Comparison of ENCODE assay signal across 8 cellular contexts in the genomic region with DNA sequence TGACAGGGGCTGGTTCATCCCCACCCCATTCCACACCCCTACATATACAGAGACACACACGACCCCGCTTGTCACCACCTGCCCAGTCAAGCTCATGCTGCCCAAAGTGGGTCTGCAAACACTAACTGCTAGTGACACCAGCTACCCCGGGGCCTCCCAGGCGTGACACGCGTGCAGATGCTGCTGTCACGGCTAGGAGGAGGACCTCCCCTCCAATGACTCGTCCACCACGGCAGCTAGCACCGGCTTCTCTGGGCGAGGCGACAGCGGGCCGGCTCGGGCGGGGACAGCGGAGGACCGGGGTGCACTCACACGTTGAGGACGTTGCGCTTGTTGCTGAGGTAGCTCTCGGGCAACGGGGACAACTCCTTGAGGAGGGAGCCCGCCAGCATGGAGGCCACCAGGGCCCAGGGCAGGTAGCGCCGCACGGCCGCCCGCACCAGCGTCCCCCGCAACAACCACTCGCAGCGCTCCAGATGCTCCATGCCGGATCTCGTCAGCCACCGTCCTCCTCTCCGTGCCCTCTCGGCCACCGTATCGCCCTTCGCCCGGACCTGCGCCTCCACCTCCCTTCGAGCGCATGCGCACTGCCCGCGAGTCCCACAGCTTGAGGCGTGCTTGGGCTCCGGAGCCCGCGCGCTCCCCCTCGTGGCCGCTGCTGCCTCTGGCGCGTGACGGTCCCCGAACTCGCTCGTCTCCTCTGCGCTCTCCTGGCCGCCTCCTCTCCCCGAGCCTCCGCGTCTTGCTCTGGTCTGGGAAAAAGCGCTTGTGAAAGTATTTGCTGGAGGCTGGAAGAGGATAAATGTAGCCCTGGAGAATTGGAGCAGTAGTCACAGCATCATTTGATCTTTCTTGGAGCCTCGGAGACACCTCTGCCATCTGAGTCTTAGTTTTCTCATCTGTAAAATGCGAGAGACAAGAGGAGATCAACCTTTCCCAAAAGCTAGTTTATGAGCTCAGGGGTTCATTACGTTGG. TPM values are rescaled to one million over a fixed set of nuclear protein-coding genes. Genes with fewer than 3 reads are reported as not detected.
DNase-seq lines count a peak whose midpoint lies in the region; ATAC-seq, FAIRE-seq and TF ChIP-seq lines count a peak whose summit lies in the region.

TSS of gene FITM2 (minus strand) at position 539 of the 976 bp plus-strand sequence. CDS start at position 485, 54 bp downstream.

- H3K36me3 ChIP-seq in mammary epithelial cell (ENCODE audit: insufficient read depth, low read length), result no peaks in the 10 kb centered on the region
- no peaks in the 10 kb centered on the region for H3K36me3 ChIP-seq in small intestine (ENCODE audit: control insufficient read depth in 2 of 2, insufficient read depth in 2 of 2, low read length in 2 of 2)

- peak; percentile 95 for DNase-seq in AG04450 (ENCODE audit: low read depth, low spot score)
- peak; percentile 94 for DNase-seq in NCI-H2171 treated with DMSO at 0.1 percent for 48 hours (lab: John Stamatoyannopoulos, UW)
- DNase-seq in mammary epithelial cell, result peak; percentile 95
- DNase-seq in iPS-NIHi11 (ENCODE audit: low spot score), result peak; percentile 99
- DNase-seq in small intestine, result peak; percentile 98

- no TSS peak for BruUV-seq in mammary epithelial cell (replicated peaks; lab: Mats Ljungman, UMichigan)

- CTCF ChIA-PET in AG04450 (lab: Charles Lee), result interaction anchor here (0.6 to 10.3 kb wide), 38 partner anchors 9 to 901 kb away, joined by 3 to 287 read pairs (median 5); partner anchors contain the start of genes GDAP1L1, OSER1 and TTPAL
- CTCF ChIA-PET in mammary epithelial cell (lab: Charles Lee; ENCODE audit: low non-redundant PET), result interaction anchor here (0.6 to 1.3 kb wide), 3 partner anchors 91 to 558 kb away, joined by 3 to 13 read pairs (median 4); no protein-coding TSS in a partner anchor

- no peaks in the 10 kb centered on the region for H4K20me1 ChIP-seq in mammary epithelial cell (ENCODE audit: insufficient read depth, low read length)

- peak within 1 kb of the TSS; percentile 95 for H3K4me2 ChIP-seq in mammary epithelial cell (ENCODE audit: insufficient read depth, low read depth, low read length)

- in situ Hi-C loops in mammary epithelial cell (cut with MboI; ENCODE audit: low sequenced_read_pairs in 2 of 2), result loop anchor here (5.0 to 25.0 kb wide), 4 partner anchors 94 to 199 kb away; partner anchors contain the start of gene OSER1 (in 1 of the 2)

- POLR2A ChIA-PET in AG04450 (lab: Yijun Ruan, JAX), result interaction anchor here (1.5 to 1.6 kb wide), 2 partner anchors 92 to 94 kb away, joined by 3 read pairs; no protein-coding TSS in a partner anchor

- no peak for FAIRE-seq in small intestine (lab: Jason Lieb, UNC)

- H3K9me3 ChIP-seq in AG04450 (ENCODE audit: control insufficient read depth, insufficient read depth, low read length), result peaks cover 6% of the 10 kb centered on the region; the same call in 1 of the 2 replicates
- H3K9me3 ChIP-seq in mammary epithelial cell (replicated peaks; ENCODE audit: insufficient read depth, low read length), result no peaks in the 10 kb centered on the region
- H3K9me3 ChIP-seq in small intestine (ENCODE audit: control insufficient read depth, low read depth), result no peaks in the 10 kb centered on the region

- ATAC-seq in GM18868 (IDR thresholded peaks at IDR 0.05; ENCODE audit: unreplicated experiment), result peak; percentile 91
- peak; percentile 88 for ATAC-seq in HG03108 (IDR thresholded peaks at IDR 0.05; ENCODE audit: unreplicated experiment)

- intact Hi-C loops in mammary epithelial cell (cut with micrococcal nuclease), result loop anchor here (1.0 to 5.0 kb wide), 3 partner anchors 76 to 195 kb away; no protein-coding TSS in a partner anchor

- 5% methylated on average over 45 of the region's 70 CpGs for WGBS in mammary epithelial cell (ENCODE audit: low coverage, missing lambda C conversion rate)
- WGBS in small intestine, 3 donors, result 2% methylated on average over 63 to 70 of the region's 70 CpGs

- peak; percentile 93 for TF ChIP-seq CTCF in AG04450 (IDR thresholded peaks at IDR 0.05; ENCODE audit: low read depth, low read length)
- TF ChIP-seq CTCF in VCaP (conservative IDR thresholded peaks at IDR 0.05), result peak; percentile 99
- TF ChIP-seq CTCF in mammary epithelial cell (conservative IDR thresholded peaks at IDR 0.05 in 1 of 2, IDR thresholded peaks at IDR 0.05 in 1 of 2; ENCODE audit: extremely low read depth in 1 of 2, insufficient read depth in 1 of 2, low read depth in 1 of 2, low read length in 2 of 2), result peak; percentile 85 to 98

- H3K4me1 ChIP-seq in mammary epithelial cell (ENCODE audit: insufficient read depth, low read length) (peaks cover 11% of the 10 kb centered on the region), small intestine (ENCODE audit: control insufficient read depth in 2 of 2, insufficient read depth in 1 of 2, low read depth in 1 of 2, low read length in 1 of 2) (peaks cover 2 to 5% of the 10 kb centered on the region in 2 donors)

- H3K27me3 ChIP-seq in AG04450 (ENCODE audit: control insufficient read depth, insufficient read depth, low read length) (no peaks in the 10 kb centered on the region), mammary epithelial cell (ENCODE audit: insufficient read depth, low read length) (no peaks in the 10 kb centered on the region), small intestine (ENCODE audit: control insufficient read depth in 2 of 2, insufficient read depth in 2 of 2, low read length in 2 of 2) (no peaks in the 10 kb centered on the region)

- peak within 1 kb of the TSS; percentile 31 for H3K27ac ChIP-seq in AG04450 (ENCODE audit: low read depth, low read length)
- H3K27ac ChIP-seq in VCaP, result peak within 1 kb of the TSS; percentile 82
- peak within 1 kb of the TSS; percentile 35 for H3K27ac ChIP-seq in mammary epithelial cell (ENCODE audit: insufficient read depth, low read depth, low read length)
- peak within 1 kb of the TSS in 1 of 2 donors; percentile 56 for H3K27ac ChIP-seq in small intestine (ENCODE audit: low read depth in 1 of 2, low read length in 1 of 2)

- H3K4me3 ChIP-seq in AG04450 (ENCODE audit: low read depth, low read length) (peak within 1 kb of the TSS; percentile 99), mammary epithelial cell (replicated peaks in 1 of 3; ENCODE audit: insufficient read depth in 1 of 3, low read depth in 2 of 3, low read length in 3 of 3) (peak within 1 kb of the TSS; percentile 79 to 97 (median 81)), small intestine (ENCODE audit: low read depth in 1 of 2, low read length in 2 of 2) (peak within 1 kb of the TSS; percentile 49 to 68)

- peak within 1 kb of the TSS; percentile 69 for H3K9ac ChIP-seq in mammary epithelial cell (ENCODE audit: insufficient read depth, low read length)

- H3K79me2 ChIP-seq in mammary epithelial cell (ENCODE audit: insufficient read depth, low read length), result peaks cover 21% of the 10 kb centered on the region

- dilution Hi-C loops in mammary epithelial cell (cut with HindIII; ENCODE audit: low sequenced_read_pairs), result no loop called here

- peak within 1 kb of the TSS; percentile 96 for H2AFZ ChIP-seq in mammary epithelial cell (ENCODE audit: low read depth, low read length)

RNA-seq across cellular contexts. Expression of gene FITM2, which starts in this region (rescaled TPM):
- polyA plus RNA-seq in AG04450 (2011; rRNA removed) (4.1 and 4.4 TPM in 2 replicates), mammary epithelial cell (4.2 TPM), small intestine (1 to 10 TPM; 2.0 to 6.3 (median 2.7) TPM)
- 5.4 and 5.6 TPM in 2 replicates for polyA minus RNA-seq in AG04450 (2011; rRNA and poly(A)+ RNA removed)
- total RNA-seq in mammary epithelial cell, result 10 to 100 TPM in 1 of 2 donors, 1 to 10 TPM in 1; 7.6 to 10.3 TPM
- 5.8 TPM for polyA minus RNA-seq in mammary epithelial cell
